In the genomic region with DNA sequence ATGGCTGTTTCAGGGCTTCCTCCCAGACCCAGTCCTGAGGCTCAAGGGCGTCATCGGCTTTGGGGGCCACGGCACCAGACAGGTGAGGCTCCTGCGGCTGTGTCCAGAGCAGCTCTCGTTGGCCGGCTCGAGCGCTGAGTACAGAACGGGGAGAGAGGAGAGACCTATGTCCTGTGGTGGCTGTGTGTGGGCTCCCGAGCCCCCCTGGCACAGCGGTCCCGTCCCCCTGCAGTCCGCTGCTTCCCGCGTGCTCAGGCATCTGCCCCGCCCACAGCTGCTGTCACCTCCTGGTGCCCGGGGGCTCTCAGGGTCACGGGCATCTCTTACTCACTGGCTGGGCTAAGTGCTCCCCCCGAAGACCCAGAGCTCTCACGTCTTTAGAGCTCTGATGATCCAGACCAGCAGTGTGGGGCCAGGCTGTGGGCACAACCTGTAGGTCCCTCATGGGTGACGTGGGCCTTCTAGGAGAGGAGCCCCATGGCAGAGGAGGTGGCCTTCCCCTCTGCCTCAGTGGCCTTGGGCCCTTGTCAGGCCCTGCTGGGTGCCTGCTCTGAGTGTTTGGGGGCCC, we compare ENCODE assay signal across 34 cellular contexts. TPM values are rescaled to one million over a fixed set of nuclear protein-coding genes. Genes with fewer than 3 reads are reported as not detected.
"Had no signal": no experiment of that assay in that cellular context is flagged by ENCODE, and none has a peak within 500 bp of the region (broad histone marks: within the 10 kb centered on the region; RNA-seq: fewer than 3 reads in every experiment).

No MANE protein-coding gene starts in this region.

- H3K4me3 Mint-ChIP-seq: activated B cell treated with CpG ODN at 0.5 μM for 24 hours; activated CD4-positive, alpha-beta memory T cell treated with anti-CD3 and anti-CD28 coated beads for 36 hours; activated CD8-positive, alpha-beta memory T cell treated with anti-CD3 and anti-CD28 coated beads, Interleukin-2, amount 10 ng/mL, durations not matched to agents 7 days and 5 days; activated CD8-positive, alpha-beta T cell treated with anti-CD3 and anti-CD28 coated beads, Interleukin-2, amount 10 ng/mL, durations not matched to agents 7 days and 5 days; activated naive CD8-positive, alpha-beta T cell treated with anti-CD3 and anti-CD28 coated beads for 36 hours; activated naive CD8-positive, alpha-beta T cell treated with anti-CD3 and anti-CD28 coated beads, Interleukin-2, amount 50 U/mL, for 24 hours; activated T-helper 1 cell treated with anti-CD3 and anti-CD28 coated beads, Interleukin-12 subunit alpha, Interleukin-12 subunit beta, Interleukin-2, Interleukin-4 antibody, amounts not matched to agents 30 ng/mL and 10 ng/mL and 1 ng/mL, durations not matched to agents 14 hours and 24 hours and 36 hours; dendritic cell treated with granulocyte-macrophage colony-stimulating factor and Interleukin-4, amounts not matched to agents 40 ng/mL and 50 ng/mL, for 4 days; endodermal cell; T-cell; T-helper 1 cell treated with Interleukin-12 subunit alpha and Interleukin-12 subunit beta and Interleukin-4 antibody, amounts not matched to agents 30 μg/mL and 1 μg/mL, for 36 hours; T-helper 2 cell treated with Interferon-gamma antibody and Interleukin-4, amounts not matched to agents 5 μg/mL and 100 μg/mL, for 36 hours had no signal

- H3K27ac ChIP-seq: ascending aorta, coronary artery, dorsolateral prefrontal cortex, WERI-Rb-1 had no signal

- ATAC-seq: activated CD4-positive, CD25-positive, alpha-beta regulatory T cell treated with anti-CD3 and anti-CD28 coated beads, Interleukin-2, amount 50 U/mL, for 24 hours; activated CD8-positive, alpha-beta memory T cell treated with anti-CD3 and anti-CD28 coated beads, Interleukin-2, amount 10 ng/mL, durations not matched to agents 7 days and 5 days; activated CD8-positive, alpha-beta T cell treated with anti-CD3 and anti-CD28 coated beads, Interleukin-2, amount 10 ng/mL, durations not matched to agents 7 days and 5 days; activated naive CD8-positive, alpha-beta T cell treated with anti-CD3 and anti-CD28 coated beads, Interleukin-2, amount 50 U/mL, for 24 hours; esophagus mucosa; T-cell had no signal

- H3K27ac Mint-ChIP-seq: activated B cell treated with CpG ODN at 0.5 μM for 24 hours; activated CD4-positive, alpha-beta memory T cell treated with anti-CD3 and anti-CD28 coated beads for 36 hours; activated CD8-positive, alpha-beta memory T cell treated with anti-CD3 and anti-CD28 coated beads, Interleukin-2, amount 10 ng/mL, durations not matched to agents 7 days and 5 days; activated CD8-positive, alpha-beta T cell treated with anti-CD3 and anti-CD28 coated beads, Interleukin-2, amount 10 ng/mL, durations not matched to agents 7 days and 5 days; activated naive CD8-positive, alpha-beta T cell treated with anti-CD3 and anti-CD28 coated beads for 36 hours; activated naive CD8-positive, alpha-beta T cell treated with anti-CD3 and anti-CD28 coated beads, Interleukin-2, amount 50 U/mL, for 24 hours; activated T-helper 1 cell treated with anti-CD3 and anti-CD28 coated beads, Interleukin-12 subunit alpha, Interleukin-12 subunit beta, Interleukin-2, Interleukin-4 antibody, amounts not matched to agents 30 ng/mL and 10 ng/mL and 1 ng/mL, durations not matched to agents 14 hours and 24 hours and 36 hours; brain; dendritic cell treated with granulocyte-macrophage colony-stimulating factor and Interleukin-4, amounts not matched to agents 40 ng/mL and 50 ng/mL, for 4 days; endodermal cell; T-cell; T-helper 1 cell treated with Interleukin-12 subunit alpha and Interleukin-12 subunit beta and Interleukin-4 antibody, amounts not matched to agents 30 μg/mL and 1 μg/mL, for 36 hours; T-helper 2 cell treated with Interferon-gamma antibody and Interleukin-4, amounts not matched to agents 5 μg/mL and 100 μg/mL, for 36 hours had no signal

- H3K4me1 Mint-ChIP-seq: activated naive CD8-positive, alpha-beta T cell treated with anti-CD3 and anti-CD28 coated beads for 36 hours; central memory CD8-positive, alpha-beta T cell; endodermal cell had no signal

- H3K4me3 ChIP-seq: ascending aorta, coronary artery, dorsolateral prefrontal cortex had no signal

- H3K27me3 ChIP-seq: ascending aorta, dorsolateral prefrontal cortex had no signal

- H3K36me3 Mint-ChIP-seq: activated CD8-positive, alpha-beta memory T cell treated with anti-CD3 and anti-CD28 coated beads, Interleukin-2, amount 10 ng/mL, durations not matched to agents 7 days and 5 days; brain; T-cell had no signal

- H3K9me3 Mint-ChIP-seq: activated B cell treated with CpG ODN at 0.5 μM for 24 hours; activated CD4-positive, alpha-beta memory T cell treated with anti-CD3 and anti-CD28 coated beads for 36 hours; activated naive CD8-positive, alpha-beta T cell treated with anti-CD3 and anti-CD28 coated beads for 36 hours; activated naive CD8-positive, alpha-beta T cell treated with anti-CD3 and anti-CD28 coated beads, Interleukin-2, amount 50 U/mL, for 24 hours; activated T-helper 1 cell treated with anti-CD3 and anti-CD28 coated beads, Interleukin-12 subunit alpha, Interleukin-12 subunit beta, Interleukin-2, Interleukin-4 antibody, amounts not matched to agents 30 ng/mL and 10 ng/mL and 1 ng/mL, durations not matched to agents 14 hours and 24 hours and 36 hours; brain; central memory CD8-positive, alpha-beta T cell; dendritic cell treated with granulocyte-macrophage colony-stimulating factor and Interleukin-4, amounts not matched to agents 40 ng/mL and 50 ng/mL, for 4 days; endodermal cell; T-cell; T-helper 1 cell treated with Interleukin-12 subunit alpha and Interleukin-12 subunit beta and Interleukin-4 antibody, amounts not matched to agents 30 μg/mL and 1 μg/mL, for 36 hours; T-helper 2 cell treated with Interferon-gamma antibody and Interleukin-4, amounts not matched to agents 5 μg/mL and 100 μg/mL, for 36 hours had no signal

- H3K9me3 ChIP-seq: ascending aorta had no signal

- DNase-seq: activated B cell treated with CpG ODN at 0.5 μM for 24 hours; activated CD4-positive, alpha-beta memory T cell treated with anti-CD3 and anti-CD28 coated beads for 36 hours; activated CD4-positive, alpha-beta T cell treated with anti-CD3 and anti-CD28 coated beads for 48 hours; activated CD8-positive, alpha-beta memory T cell treated with anti-CD3 and anti-CD28 coated beads, Interleukin-2, amount 10 ng/mL, durations not matched to agents 7 days and 5 days; activated CD8-positive, alpha-beta memory T cell treated with anti-CD3 and anti-CD28 coated beads, Interleukin-2, amount 50 U/mL, for 4 hours; activated CD8-positive, alpha-beta T cell treated with anti-CD3 and anti-CD28 coated beads, Interleukin-2, amount 10 ng/mL, durations not matched to agents 7 days and 5 days; activated gamma-delta T cell; activated naive CD4-positive, alpha-beta T cell; activated naive CD4-positive, alpha-beta T cell treated with anti-CD3 and anti-CD28 coated beads, Interleukin-2, amount 50 U/mL, for 16 hours; activated naive CD8-positive, alpha-beta T cell treated with anti-CD3 and anti-CD28 coated beads for 36 hours; activated naive CD8-positive, alpha-beta T cell treated with anti-CD3 and anti-CD28 coated beads, Interleukin-2, amount 50 U/mL, for 24 hours; activated T-cell treated with anti-CD3 and anti-CD28 coated beads, Interleukin-2, amount 50 U/mL, for 1 hour; activated T-cell treated with anti-CD3 and anti-CD28 coated beads, Interleukin-2, amount 50 U/mL, for 48 hours; dorsolateral prefrontal cortex; effector memory CD4-positive, alpha-beta T cell; endodermal cell; foreskin fibroblast; head of caudate nucleus; SW 1271; T-cell; T1000; WERI-Rb-1 had no signal

- H3K27me3 Mint-ChIP-seq: activated B cell treated with CpG ODN at 0.5 μM for 24 hours; activated CD4-positive, alpha-beta memory T cell treated with anti-CD3 and anti-CD28 coated beads for 36 hours; activated CD8-positive, alpha-beta memory T cell treated with anti-CD3 and anti-CD28 coated beads, Interleukin-2, amount 10 ng/mL, durations not matched to agents 7 days and 5 days; activated naive CD8-positive, alpha-beta T cell treated with anti-CD3 and anti-CD28 coated beads for 36 hours; activated naive CD8-positive, alpha-beta T cell treated with anti-CD3 and anti-CD28 coated beads, Interleukin-2, amount 50 U/mL, for 24 hours; brain; central memory CD8-positive, alpha-beta T cell; dendritic cell treated with granulocyte-macrophage colony-stimulating factor and Interleukin-4, amounts not matched to agents 40 ng/mL and 50 ng/mL, for 4 days; T-cell had no signal

RNA-seq across cellular contexts. Expression of a gene that starts 21.8 kb away (rescaled TPM):
- total RNA-seq: ascending aorta, bronchial epithelial cell, epithelial cell of proximal tubule had no signal
